8 cellular contexts compared by ENCODE assay signal in genomic region chr15:78810003-78810376, GRCh38. TPM values are rescaled to one million over a fixed set of nuclear protein-coding genes. Genes with fewer than 3 reads are reported as not detected.
DNase-seq lines count a peak whose midpoint lies in the region; ATAC-seq and TF ChIP-seq lines count a peak whose summit lies in the region.

No MANE protein-coding gene starts in this region.

- no peaks in the 10 kb centered on the region; the same call in 1 of the 2 replicates for H3K27me3 ChIP-seq in H9 (ENCODE audit: insufficient read depth, low read length)

- no peak overlapping the region; the same call in 1 of the 2 replicates for H3K14ac ChIP-seq in H9 (ENCODE audit: insufficient read depth, low read length)

- no peaks in the 10 kb centered on the region; a peak in 2 of 7 replicates for H3K36me3 Mint-ChIP-seq in H9 (ENCODE audit: insufficient read depth in 1 of 3, low read depth in 3 of 3)
- H3K36me3 Mint-ChIP-seq in activated T-helper 17 cell treated with anti-CD3 and anti-CD28 coated beads, Interleukin-2, amount 50 U/mL, for 72 hours (ENCODE audit: low read depth): peaks cover 11% of the 10 kb centered on the region

- H3K27ac ChIP-seq in H9 (ENCODE audit: insufficient read length, low read depth, low read length): no peak overlapping the region

- H2BK5ac ChIP-seq in H9 (ENCODE audit: insufficient read length, low read length): no peak overlapping the region

- no peaks in the 10 kb centered on the region for H3K79me1 ChIP-seq in H9 (ENCODE audit: insufficient read depth, low read depth, low read length, poor library complexity, severe bottlenecking)

- no peak overlapping the region for H2BK15ac ChIP-seq in H9 (ENCODE audit: low read depth, low read length)

- no peak overlapping the region for H4K8ac ChIP-seq in H9 (replicated peaks; ENCODE audit: insufficient read length, low read depth, low read length)

- TF ChIP-seq CTCF in H9 (conservative IDR thresholded peaks at IDR 0.05): no peak

- H2BK12ac ChIP-seq in H9 (ENCODE audit: insufficient read length, low read depth, low read length): no peak overlapping the region

- H3T11ph ChIP-seq in H9 (ENCODE audit: low read length): no peak overlapping the region

- peak overlapping the region; percentile 63 for H3K4me3 ChIP-seq in skeletal muscle cell (ENCODE audit: low read depth, low read length)

- H2AFZ ChIP-seq in H9 (ENCODE audit: low read length): no peak overlapping the region

- H2BK120ac ChIP-seq in H9 (ENCODE audit: low read depth, low read length, poor library complexity, severe bottlenecking): no peak overlapping the region

- DNase-seq in H9 (no peak), hepatic stellate cell (ENCODE audit: low spot score) (peak; percentile 35), skeletal muscle cell (ENCODE audit: low read depth) (no peak), cortex of kidney (lab: John Stamatoyannopoulos, UW) (no peak), RPMI8226 (no peak), DMS53 treated with DMSO at 0.1 percent for 48 hours (lab: John Stamatoyannopoulos, UW; ENCODE audit: unreplicated experiment) (no peak), left lobe of liver (ENCODE audit: low spot score) (no peak)

- H4K5ac ChIP-seq in H9 (ENCODE audit: insufficient read length, low read depth, low read length): no peak overlapping the region

- no peaks in the 10 kb centered on the region; the same call in 1 of the 2 replicates for H3K79me2 ChIP-seq in H9 (ENCODE audit: insufficient read depth, low read length)

- H4K91ac ChIP-seq in H9 (ENCODE audit: insufficient read length, low read depth, low read length): no peak overlapping the region

- no CpG with 5 or more reads among the region's 12 CpGs for WGBS in H9 (ENCODE audit: extremely low coverage, insufficient read length, low lambda C conversion rate)

- peak overlapping the region; percentile 24 for H3K9ac ChIP-seq in H9 (ENCODE audit: extremely low read depth, insufficient read length, low read length)

- no peak overlapping the region for H3K56ac ChIP-seq in H9 (ENCODE audit: insufficient read length, low read depth, low read length)

- H3K4ac ChIP-seq in H9 (ENCODE audit: low read depth, low read length): no peak overlapping the region

- ATAC-seq in activated T-helper 17 cell treated with anti-CD3 and anti-CD28 coated beads, Interleukin-2, amount 50 U/mL, for 72 hours (replicated peaks): no peak
- no peak for ATAC-seq in left lobe of liver

- H3K18ac ChIP-seq in H9 (ENCODE audit: insufficient read length, low read depth, low read length): no peak overlapping the region

- H3K4me3 Mint-ChIP-seq in H9: peak overlapping the region; percentile 80 to 87
- peak overlapping the region; percentile 68 for H3K4me3 Mint-ChIP-seq in activated T-helper 17 cell treated with anti-CD3 and anti-CD28 coated beads, Interleukin-2, amount 50 U/mL, for 72 hours

- peaks cover 30 to 39% of the 10 kb centered on the region in 2 experiments for H3K4me1 Mint-ChIP-seq in H9
- H3K4me1 Mint-ChIP-seq in activated T-helper 17 cell treated with anti-CD3 and anti-CD28 coated beads, Interleukin-2, amount 50 U/mL, for 72 hours: peaks cover 5% of the 10 kb centered on the region

- H3K27ac Mint-ChIP-seq in H9: no peak overlapping the region
- H3K27ac Mint-ChIP-seq in activated T-helper 17 cell treated with anti-CD3 and anti-CD28 coated beads, Interleukin-2, amount 50 U/mL, for 72 hours: no peak overlapping the region

- peaks cover 12% of the 10 kb centered on the region for H3K23me2 ChIP-seq in H9 (ENCODE audit: insufficient read length, low read depth, low read length, poor library complexity, severe bottlenecking)

- H3K23ac ChIP-seq in H9 (ENCODE audit: insufficient read length, low read depth, low read length): no peak overlapping the region

- H3K4me1 ChIP-seq in H9 (ENCODE audit: insufficient read depth, low read length): peaks cover 3% of the 10 kb centered on the region; the same call in 1 of the 2 replicates

- no peak overlapping the region for H2AK5ac ChIP-seq in H9 (ENCODE audit: insufficient read length, low read length)

- H2BK20ac ChIP-seq in H9 (ENCODE audit: low read depth, low read length, poor library complexity, severe bottlenecking): no peak overlapping the region

- H3K4me2 ChIP-seq in H9 (ENCODE audit: insufficient read depth, insufficient read length, low read length): peak overlapping the region; percentile 80

- H3K27me3 Mint-ChIP-seq in H9 (ENCODE audit: low read depth): peaks cover 30% of the 10 kb centered on the region
- H3K27me3 Mint-ChIP-seq in activated T-helper 17 cell treated with anti-CD3 and anti-CD28 coated beads, Interleukin-2, amount 50 U/mL, for 72 hours: peaks cover 31% of the 10 kb centered on the region

- no peaks in the 10 kb centered on the region for H3K9me3 Mint-ChIP-seq in H9
- H3K9me3 Mint-ChIP-seq in activated T-helper 17 cell treated with anti-CD3 and anti-CD28 coated beads, Interleukin-2, amount 50 U/mL, for 72 hours: no peaks in the 10 kb centered on the region

- no peaks in the 10 kb centered on the region for H3K9me3 ChIP-seq in H9 (ENCODE audit: control insufficient read depth, low read depth, low read length)

- no peaks in the 10 kb centered on the region for H4K20me1 ChIP-seq in H9 (ENCODE audit: control insufficient read depth, insufficient read depth, insufficient read length)

RNA-seq across cellular contexts. Expression of gene ADAMTS7, which starts 1.3 kb away (rescaled TPM):
- total RNA-seq in H9 (2021): 23.1 and 25.0 TPM in 2 replicates
- 1 to 10 TPM; 1.2 to 4.4 TPM for total RNA-seq in activated T-helper 17 cell treated with anti-CD3 and anti-CD28 coated beads, Interleukin-2, amount 50 U/mL, for 72 hours
- 0.86 TPM for total RNA-seq in left lobe of liver
